Comparison of ENCODE assay signal across 8 cellular contexts in genomic region chrX:9530848-9531274, GRCh38.
A peak's percentile ranks its signal among the peaks of the same experiment; 100 is the strongest.
DNase-seq lines count a peak whose midpoint lies in the region; ATAC-seq and TF ChIP-seq lines count a peak whose summit lies in the region.

No MANE protein-coding gene starts in this region.

- ATAC-seq in GM18498 (IDR thresholded peaks at IDR 0.05; ENCODE audit: unreplicated experiment) (peak; percentile 89), HG02852 (IDR thresholded peaks at IDR 0.05; ENCODE audit: unreplicated experiment) (peak; percentile 76), memory B cell (ENCODE audit: low read depth) (peak; percentile 96)

- peak overlapping the region; percentile 87 for H3K27ac Mint-ChIP-seq in memory B cell

- no peaks in the 10 kb centered on the region for H3K9me3 Mint-ChIP-seq in memory B cell

- H3K4me1 Mint-ChIP-seq in memory B cell: peaks cover 26% of the 10 kb centered on the region

- intact Hi-C loops in dorsolateral prefrontal cortex (cut with DNase I): loop anchor here (5.0 to 10.0 kb wide), 2 partner anchors 64 to 66 kb away; partner anchors contain the start of gene TBL1X (in 2 of the 2)

- DNase-seq in NCI-H2196 (lab: John Stamatoyannopoulos, UW; ENCODE audit: unreplicated experiment) (peak; percentile 71), dorsolateral prefrontal cortex (peak in 9 of 10 donors; percentile 38 to 71 (median 58)), memory B cell (ENCODE audit: low spot score in 2 of 2) (peak; percentile 23 to 45), middle frontal gyrus (ENCODE audit: extremely low spot score, low spot score) (no peak)
- peak; percentile 59 for DNase-seq in activated CD4-positive, alpha-beta T cell treated with anti-CD3 and anti-CD28 coated beads for 48 hours
- DNase-seq in stimulated activated CD8-positive, alpha-beta memory T cell treated with anti-CD3 and anti-CD28 coated beads, Interleukin-15, amount 100 ng/mL, for 48 hours (ENCODE audit: low read depth in 2 of 2): peak; percentile 15 to 21

- H3K36me3 Mint-ChIP-seq in memory B cell: peaks cover under 1% of the 10 kb centered on the region

- peak overlapping the region; percentile 74 for H3K4me3 Mint-ChIP-seq in memory B cell

- peak overlapping the region in 44 of 59 donors; percentile 1 to 51 (median 30) for H3K4me3 ChIP-seq in dorsolateral prefrontal cortex

- H3K27me3 Mint-ChIP-seq in memory B cell: no peaks in the 10 kb centered on the region

- peak overlapping the region in 3 of 59 donors; percentile 9 to 30 (median 24) for H3K27ac ChIP-seq in dorsolateral prefrontal cortex

- TF ChIP-seq CTCF in dorsolateral prefrontal cortex (IDR thresholded peaks at IDR 0.05 in 54 of 56, conservative IDR thresholded peaks at IDR 0.05 in 2 of 56; ENCODE audit: low read depth in 1 of 56, partially characterized antibody in 56 of 56): no peak

- peaks cover 0 to 75% (median 22%) of the 10 kb centered on the region in 45 donors for H3K27me3 ChIP-seq in dorsolateral prefrontal cortex
